ENCODE assay signal across 8 cellular contexts in genomic region chr6:111480988-111481830, GRCh38. TPM values are rescaled to one million over a fixed set of nuclear protein-coding genes. Genes with fewer than 3 reads are reported as not detected.
DNase-seq lines count a peak whose midpoint lies in the region; ATAC-seq and TF ChIP-seq lines count a peak whose summit lies in the region.

No MANE protein-coding gene starts in this region.

- peak overlapping the region in 1 of 2 donors; percentile 99 for H3K9ac ChIP-seq in colonic mucosa (ENCODE audit: low read depth in 2 of 2, low read length in 2 of 2)

- H3K27ac ChIP-seq in colonic mucosa, result peak overlapping the region; percentile 99

- no peaks in the 10 kb centered on the region for H3K27me3 ChIP-seq in colonic mucosa

- peaks cover 6% of the 10 kb centered on the region for H3K36me3 Mint-ChIP-seq in natural killer cell treated with Interleukin-12 subunit alpha and Interleukin-12 subunit beta and Interleukin-15 and Interleukin-18, amount 100 ng/mL, for 72 hours

- no peak for TF ChIP-seq CTCF in colonic mucosa (IDR thresholded peaks at IDR 0.05)

- intact Hi-C loops in colonic mucosa (cut with DNase I), result loop anchor here (10.0 kb wide), 1 partner anchor 84 kb away; no protein-coding TSS in a partner anchor

- peak overlapping the region; percentile 99 for H3K4me3 Mint-ChIP-seq in natural killer cell treated with Interleukin-12 subunit alpha and Interleukin-12 subunit beta and Interleukin-15 and Interleukin-18, amount 100 ng/mL, for 72 hours

- no peaks in the 10 kb centered on the region for H3K9me3 ChIP-seq in colonic mucosa

- no peaks in the 10 kb centered on the region for H3K27me3 Mint-ChIP-seq in natural killer cell treated with Interleukin-12 subunit alpha and Interleukin-12 subunit beta and Interleukin-15 and Interleukin-18, amount 100 ng/mL, for 72 hours

- peak overlapping the region; percentile 80 to 89 for H3K27ac Mint-ChIP-seq in natural killer cell treated with Interleukin-12 subunit alpha and Interleukin-12 subunit beta and Interleukin-15 and Interleukin-18, amount 100 ng/mL, for 72 hours

- peak overlapping the region; percentile 85 for H3K4me3 ChIP-seq in colonic mucosa

- H3K4me1 ChIP-seq in colonic mucosa, result peaks cover 5% of the 10 kb centered on the region

- H3K36me3 ChIP-seq in colonic mucosa, result no peaks in the 10 kb centered on the region

- no peak for ATAC-seq in natural killer cell treated with Interleukin-12 subunit alpha and Interleukin-12 subunit beta and Interleukin-15 and Interleukin-18, amount 100 ng/mL, for 72 hours
- ATAC-seq in GM19328 (IDR thresholded peaks at IDR 0.05; ENCODE audit: unreplicated experiment), result no peak
- no peak for ATAC-seq in GM19452 (IDR thresholded peaks at IDR 0.05; ENCODE audit: unreplicated experiment)
- ATAC-seq in GM21619 (IDR thresholded peaks at IDR 0.05; ENCODE audit: unreplicated experiment), result no peak

- H3K4me1 Mint-ChIP-seq in natural killer cell treated with Interleukin-12 subunit alpha and Interleukin-12 subunit beta and Interleukin-15 and Interleukin-18, amount 100 ng/mL, for 72 hours (ENCODE audit: low read depth in 2 of 2), result peaks cover 26 to 28% of the 10 kb centered on the region in 2 donors

- peak; percentile 31 for DNase-seq in NCI-H1092 treated with DMSO at 0.1 percent for 48 hours (lab: John Stamatoyannopoulos, UW)
- no peak for DNase-seq in NCI-H1092 (lab: John Stamatoyannopoulos, UW)
- DNase-seq in NCI-H774 (lab: John Stamatoyannopoulos, UW), result peak; percentile 25
- DNase-seq in colonic mucosa, result no peak
- DNase-seq in natural killer cell treated with Interleukin-12 subunit alpha and Interleukin-12 subunit beta and Interleukin-15 and Interleukin-18, amount 100 ng/mL, for 72 hours (ENCODE audit: low spot score), result no peak

- no peaks in the 10 kb centered on the region for H3K9me3 Mint-ChIP-seq in natural killer cell treated with Interleukin-12 subunit alpha and Interleukin-12 subunit beta and Interleukin-15 and Interleukin-18, amount 100 ng/mL, for 72 hours

RNA-seq across cellular contexts. Expression of gene REV3L, which starts 1.8 kb away (rescaled TPM):
- total RNA-seq in colonic mucosa, result 10 to 100 TPM; 16.7 to 20.8 TPM
- 10 to 100 TPM; 12.8 to 31.0 TPM for total RNA-seq in natural killer cell treated with Interleukin-12 subunit alpha and Interleukin-12 subunit beta and Interleukin-15 and Interleukin-18, amount 100 ng/mL, for 72 hours

Comparison
In these comparisons a context has a peak if more than half of its experiments do, and no peak if none do; other contexts are left out.
1. DNase-seq: peak in NCI-H1092 treated with DMSO at 0.1 percent for 48 hours (single experiment) and NCI-H774 (single experiment); none in NCI-H1092 (single experiment), colonic mucosa (single experiment) and natural killer cell treated with Interleukin-12 subunit alpha and Interleukin-12 subunit beta and Interleukin-15 and Interleukin-18, amount 100 ng/mL, for 72 hours (single experiment).